Comparison of ENCODE assay signal across 22 cellular contexts in genomic region chr10:58444876-58445275, GRCh38.
"Had no signal": no experiment of that assay in that cellular context is flagged by ENCODE, and none has a peak within 500 bp of the region (broad histone marks: within the 10 kb centered on the region; RNA-seq: fewer than 3 reads in every experiment).

No MANE protein-coding gene starts in this region.

- H3K27me3 ChIP-seq: body of pancreas, sigmoid colon, transverse colon, vagina had no signal

- H3K4me3 Mint-ChIP-seq: activated CD4-positive, alpha-beta memory T cell treated with anti-CD3 and anti-CD28 coated beads for 36 hours; activated naive CD8-positive, alpha-beta T cell treated with anti-CD3 and anti-CD28 coated beads, Interleukin-2, amount 50 U/mL, for 24 hours; activated T-cell treated with anti-CD3 and anti-CD28 coated beads, Interleukin-2, amount 50 U/mL, for 72 hours; memory B cell; neural crest cell; stimulated activated naive B cell treated with anti-CD40 and anti-IgM and Interleukin-4, amounts not matched to agents 10 μg/mL and 1 μg/mL and 100 μg/mL, for 72 hours had no signal

- H3K4me1 ChIP-seq: body of pancreas, sigmoid colon, transverse colon, vagina had no signal

- ATAC-seq: activated naive CD8-positive, alpha-beta T cell treated with anti-CD3 and anti-CD28 coated beads, Interleukin-2, amount 50 U/mL, for 24 hours; activated T-cell treated with anti-CD3 and anti-CD28 coated beads, Interleukin-2, amount 50 U/mL, for 72 hours; body of pancreas; mucosa of descending colon; stimulated activated naive B cell treated with anti-CD40 and anti-IgM and Interleukin-4, amounts not matched to agents 10 μg/mL and 1 μg/mL and 100 μg/mL, for 72 hours had no signal

- H3K4me1 Mint-ChIP-seq: activated naive CD8-positive, alpha-beta T cell treated with anti-CD3 and anti-CD28 coated beads, Interleukin-2, amount 50 U/mL, for 24 hours; memory B cell; neural crest cell; stimulated activated naive B cell treated with anti-CD40 and anti-IgM and Interleukin-4, amounts not matched to agents 10 μg/mL and 1 μg/mL and 100 μg/mL, for 72 hours had no signal

- DNase-seq: activated CD4-positive, alpha-beta memory T cell treated with anti-CD3 and anti-CD28 coated beads for 36 hours; activated CD4-positive, alpha-beta T cell treated with anti-CD3 and anti-CD28 coated beads for 48 hours; activated effector memory CD4-positive, alpha-beta T cell treated with anti-CD3 and anti-CD28 coated beads, Interleukin-2, amount 50 U/mL, for 16 hours; activated naive CD4-positive, alpha-beta T cell treated with anti-CD3 and anti-CD28 coated beads, Interleukin-2, amount 50 U/mL, for 16 hours; activated naive CD8-positive, alpha-beta T cell treated with anti-CD3 and anti-CD28 coated beads, Interleukin-2, amount 50 U/mL, for 24 hours; activated T-cell treated with anti-CD3 and anti-CD28 coated beads, Interleukin-2, amount 50 U/mL, for 72 hours; anterior cingulate cortex; body of pancreas; caudate nucleus; dermis blood vessel endothelial cell; effector memory CD4-positive, alpha-beta T cell; foreskin melanocyte; hypothalamus; mucosa of descending colon; sigmoid colon; stimulated activated CD4-positive, alpha-beta T cell treated with anti-CD3 and anti-CD28 coated beads, Interleukin-2, amount 100 ng/mL, for 48 hours; stimulated activated CD8-positive, alpha-beta memory T cell treated with anti-CD3 and anti-CD28 coated beads, Interleukin-4, amount 100 ng/mL, for 48 hours; stimulated activated naive B cell treated with anti-CD40 and anti-IgM and Interleukin-4, amounts not matched to agents 10 μg/mL and 1 μg/mL and 100 μg/mL, for 72 hours; transverse colon had no signal

- H3K36me3 Mint-ChIP-seq: activated CD4-positive, alpha-beta memory T cell treated with anti-CD3 and anti-CD28 coated beads for 36 hours; memory B cell; stimulated activated naive B cell treated with anti-CD40 and anti-IgM and Interleukin-4, amounts not matched to agents 10 μg/mL and 1 μg/mL and 100 μg/mL, for 72 hours had no signal

- H3K36me3 ChIP-seq: sigmoid colon, transverse colon, vagina had no signal

- H3K27ac ChIP-seq: body of pancreas, sigmoid colon, transverse colon, vagina had no signal

- H3K4me3 ChIP-seq: body of pancreas, mucosa of descending colon, sigmoid colon, transverse colon, vagina had no signal

- H3K27ac Mint-ChIP-seq: activated CD4-positive, alpha-beta memory T cell treated with anti-CD3 and anti-CD28 coated beads for 36 hours; activated naive CD8-positive, alpha-beta T cell treated with anti-CD3 and anti-CD28 coated beads, Interleukin-2, amount 50 U/mL, for 24 hours; activated T-cell treated with anti-CD3 and anti-CD28 coated beads, Interleukin-2, amount 50 U/mL, for 72 hours; memory B cell; stimulated activated naive B cell treated with anti-CD40 and anti-IgM and Interleukin-4, amounts not matched to agents 10 μg/mL and 1 μg/mL and 100 μg/mL, for 72 hours had no signal

- H3K27me3 Mint-ChIP-seq: activated CD4-positive, alpha-beta memory T cell treated with anti-CD3 and anti-CD28 coated beads for 36 hours; activated naive CD8-positive, alpha-beta T cell treated with anti-CD3 and anti-CD28 coated beads, Interleukin-2, amount 50 U/mL, for 24 hours had no signal

- H3K9me3 ChIP-seq: mucosa of descending colon, sigmoid colon, transverse colon, vagina had no signal
